8 cellular contexts compared by ENCODE assay signal in the genomic region with DNA sequence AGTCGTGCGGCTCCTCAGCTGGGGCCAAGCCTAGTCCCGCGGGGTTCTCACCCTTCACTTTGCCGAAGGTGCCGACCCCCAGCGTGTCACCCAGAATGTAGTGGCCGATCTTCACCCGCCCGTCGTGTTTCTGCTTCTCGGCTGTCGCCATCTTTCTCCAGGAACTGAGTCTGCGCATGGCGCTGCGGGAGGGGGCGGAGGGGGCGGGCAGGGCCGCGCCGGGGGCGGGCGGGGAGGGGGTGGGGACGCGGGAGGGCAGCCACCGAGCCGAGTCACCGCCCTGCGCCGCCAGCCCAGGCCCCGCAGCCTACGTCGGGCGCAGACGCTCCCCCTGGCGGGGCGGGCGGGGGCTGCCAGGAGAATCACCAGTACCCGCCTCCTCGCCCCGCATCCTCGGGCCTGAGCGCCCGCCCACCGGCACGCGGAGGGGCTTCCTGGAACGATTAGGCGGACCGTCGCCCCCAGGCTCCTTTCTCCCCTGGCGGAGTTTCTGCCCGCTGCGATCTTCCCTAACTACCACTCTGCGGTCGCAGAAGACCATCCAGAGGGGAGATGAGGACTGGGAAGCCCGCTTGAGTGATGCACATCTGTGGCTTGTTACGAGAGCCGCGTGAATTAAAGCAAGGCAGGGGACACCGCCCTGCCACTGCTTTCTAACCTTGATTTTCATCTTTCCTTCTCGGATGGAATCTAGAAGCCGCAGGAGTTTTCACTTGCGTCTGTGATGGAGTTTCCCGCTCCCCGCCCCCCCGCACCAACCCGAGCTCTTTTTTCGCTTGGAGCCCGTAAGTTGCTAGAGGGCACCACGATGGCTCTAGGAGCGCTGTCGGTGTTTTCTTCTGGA. TPM values are rescaled to one million over a fixed set of nuclear protein-coding genes. Genes with fewer than 3 reads are reported as not detected.
A peak's percentile ranks its signal among the peaks of the same experiment; 100 is the strongest.
DNase-seq lines count a peak whose midpoint lies in the region; ATAC-seq and TF ChIP-seq lines count a peak whose summit lies in the region.

A gene (minus strand): TSS at position 363 of the 844 bp plus-strand sequence. CDS start 185 bp downstream, at position 178.

- BruUV-seq in PC-3 (replicated peaks; lab: Mats Ljungman, UMichigan), result no TSS peak

- H3K9ac ChIP-seq in PC-3 (ENCODE audit: low read length) (peak within 1 kb of the TSS; percentile 87), mucosa of rectum (ENCODE audit: low read depth in 1 of 2, low read length in 2 of 2) (peak within 1 kb of the TSS; percentile 85 to 90)

- H3K9me3 ChIP-seq in PC-3 (ENCODE audit: low read length), result no peaks in the 10 kb centered on the region
- no peaks in the 10 kb centered on the region for H3K9me3 ChIP-seq in mucosa of rectum (ENCODE audit: control insufficient read depth in 2 of 2, low read length in 2 of 2)

- peak within 1 kb of the TSS; percentile 83 for H3K4me3 ChIP-seq in PC-3 (ENCODE audit: low read length)
- H3K4me3 ChIP-seq in epithelial cell of proximal tubule (ENCODE audit: low read depth, low read length), result peak within 1 kb of the TSS; percentile 94
- peak within 1 kb of the TSS; percentile 95 to 100 for H3K4me3 ChIP-seq in mucosa of rectum (ENCODE audit: low read length in 2 of 2)

- ATAC-seq in GM21723 (IDR thresholded peaks at IDR 0.05; ENCODE audit: unreplicated experiment) (peak; percentile 97), PC-3 (peak; percentile 81)

- H3K27me3 ChIP-seq in PC-3 (ENCODE audit: low read length), result no peaks in the 10 kb centered on the region
- H3K27me3 ChIP-seq in mucosa of rectum (ENCODE audit: control insufficient read depth in 2 of 2, insufficient read depth in 2 of 2, low read length in 2 of 2), result no peaks in the 10 kb centered on the region

- H4K20me1 ChIP-seq in PC-3 (ENCODE audit: low read length), result peaks cover 30% of the 10 kb centered on the region

- POLR2A ChIA-PET in PC-3 (lab: Charles Lee; ENCODE audit: unreplicated experiment), result interaction anchor here (0.5 kb wide), 1 partner anchor 48 kb away, joined by 4 read pairs; no protein-coding TSS in a partner anchor

- CTCF ChIA-PET in PC-3 (lab: Charles Lee), result interaction anchor here (0.5 to 1.3 kb wide), 11 partner anchors 20 to 319 kb away, joined by 3 to 11 read pairs (median 5); no protein-coding TSS in a partner anchor

- H3K4me1 ChIP-seq in PC-3 (ENCODE audit: insufficient read depth, low read length) (peaks cover 26% of the 10 kb centered on the region), mucosa of rectum (ENCODE audit: control insufficient read depth in 2 of 2, insufficient read depth in 2 of 2, low read length in 2 of 2) (peaks cover 14% of the 10 kb centered on the region in 2 donors)

- H3K36me3 ChIP-seq in PC-3 (ENCODE audit: low read depth, low read length), result peaks cover 5% of the 10 kb centered on the region; the same call in 1 of the 2 replicates
- no peaks in the 10 kb centered on the region for H3K36me3 ChIP-seq in mucosa of rectum (ENCODE audit: control insufficient read depth in 2 of 2, insufficient read depth in 2 of 2, low read length in 2 of 2)

- intact Hi-C loops in PC-3 (cut with micrococcal nuclease), result loop anchor here (1.0 kb wide), 1 partner anchor 43 kb away; a partner anchor contains a TSS

- H3K27ac ChIP-seq in PC-3 (ENCODE audit: low read length) (peak within 1 kb of the TSS; percentile 87), mucosa of rectum (ENCODE audit: low read depth in 2 of 2, low read length in 2 of 2) (peak within 1 kb of the TSS; percentile 91 to 92)

- in situ Hi-C loops in KBM-7 (cut with MboI; ENCODE audit: low pct_unique_long_range_greater_than_20kb, low sequenced_read_pairs), result no loop called here

- peak within 1 kb of the TSS; percentile 98 for H2AFZ ChIP-seq in PC-3 (ENCODE audit: low read length)

- H3K79me2 ChIP-seq in PC-3 (ENCODE audit: low read length), result peaks cover 53% of the 10 kb centered on the region

- H3K9me2 ChIP-seq in PC-3 (replicated peaks; ENCODE audit: low read length), result no peaks in the 10 kb centered on the region

- H3F3A ChIP-seq in PC-3 (ENCODE audit: low read length, unreplicated experiment), result peaks cover 2% of the 10 kb centered on the region

- TF ChIP-seq CTCF in PC-3 (conservative IDR thresholded peaks at IDR 0.05; ENCODE audit: low read depth, low read length) (peak; percentile 47), epithelial cell of proximal tubule (conservative IDR thresholded peaks at IDR 0.05; ENCODE audit: low read depth, low read length) (peak; percentile 33)

- DNase-seq in DMS79 (lab: John Stamatoyannopoulos, UW) (peak; percentile 44), KBM-7 (peak; percentile 85), PC-3 (peak; percentile 91), activated T-cell treated with anti-CD3 and anti-CD28 coated beads for 48 hours (ENCODE audit: low read depth) (peak; percentile 87), epithelial cell of proximal tubule (ENCODE audit: low read depth) (no peak)
- DNase-seq in stimulated activated CD8-positive, alpha-beta memory T cell treated with anti-CD3 and anti-CD28 coated beads, Interleukin-4, amount 100 ng/mL, for 48 hours, result peak; percentile 88

- peak within 1 kb of the TSS; percentile 89 for H3K4me2 ChIP-seq in PC-3 (ENCODE audit: low read length)

RNA-seq across cellular contexts. Expression of the gene that starts here (rescaled TPM):
- total RNA-seq in PC-3 (2014; rRNA removed) (84.5 and 86.0 TPM in 2 replicates), epithelial cell of proximal tubule (30.5 and 38.5 TPM in 2 replicates)
